21 cellular contexts compared by ENCODE assay signal in the genomic region with DNA sequence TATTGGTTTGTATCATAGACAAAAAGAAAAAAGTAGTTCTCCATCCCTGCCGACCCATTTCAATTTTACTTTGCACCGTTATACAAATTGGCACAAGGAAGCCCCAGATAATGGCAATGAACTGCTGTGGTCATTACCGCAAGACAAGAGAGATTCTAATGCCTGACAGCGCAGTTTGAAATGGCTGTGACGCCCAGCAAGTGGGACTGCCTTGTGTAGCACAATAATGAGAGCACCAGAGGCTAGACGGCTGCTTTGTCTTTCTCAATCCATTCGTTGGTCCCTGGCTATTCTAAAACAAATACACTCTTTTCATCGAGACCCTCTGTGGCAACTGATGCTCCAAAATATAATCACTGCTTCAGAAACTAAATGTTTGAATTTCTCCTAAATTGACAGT.
"Had no signal": no experiment of that assay in that cellular context is flagged by ENCODE, and none has a peak within 500 bp of the region (broad histone marks: within the 10 kb centered on the region; RNA-seq: fewer than 3 reads in every experiment).

No MANE protein-coding gene starts in this region.

- DNase-seq: activated CD4-positive, alpha-beta T cell treated with anti-CD3 and anti-CD28 coated beads, Interleukin-2, amount 10 ng/mL, durations not matched to agents 7 days and 5 days; activated CD4-positive, CD25-positive, alpha-beta regulatory T cell; activated CD8-positive, alpha-beta memory T cell treated with anti-CD3 and anti-CD28 coated beads, Interleukin-2, amount 50 U/mL, for 4 hours; activated CD8-positive, alpha-beta T cell treated with anti-CD3 and anti-CD28 coated beads, Interleukin-2, amount 10 ng/mL, durations not matched to agents 7 days and 5 days; activated effector memory CD4-positive, alpha-beta T cell treated with Interleukin-2 at 50 U/mL for 16 hours; activated naive CD4-positive, alpha-beta T cell treated with anti-CD3 and anti-CD28 coated beads, Interleukin-2, amount 50 U/mL, for 16 hours; activated T-cell treated with anti-CD3 and anti-CD28 coated beads, Interleukin-2, amount 50 U/mL, for 48 hours; adrenal gland; effector CD8-positive, alpha-beta T cell; esophagus squamous epithelium; islet precursor cell; left colon; lower lobe of right lung; natural killer cell; stimulated activated naive CD4-positive, alpha-beta T cell treated with Interleukin-2 at 50 U/mL for 16 hours; T-cell; T-helper 9 cell; thyroid gland had no signal

- H3K9me3 ChIP-seq: adrenal gland, esophagus squamous epithelium, thyroid gland had no signal

- H3K27me3 ChIP-seq: adrenal gland, cardiac muscle cell, esophagus squamous epithelium, hepatocyte, thyroid gland had no signal

- H3K27ac ChIP-seq: adrenal gland, cardiac muscle cell, esophagus squamous epithelium, hepatocyte, lower lobe of right lung had no signal

- H3K36me3 Mint-ChIP-seq: natural killer cell, T-cell had no signal

- H3K4me1 Mint-ChIP-seq: activated CD4-positive, alpha-beta T cell treated with anti-CD3 and anti-CD28 coated beads, Interleukin-2, amount 10 ng/mL, durations not matched to agents 7 days and 5 days; natural killer cell; T-cell had no signal

- H3K27me3 Mint-ChIP-seq: dendritic cell treated with granulocyte-macrophage colony-stimulating factor and Interleukin-4, amounts not matched to agents 40 ng/mL and 50 ng/mL, for 4 days had no signal

- H3K79me2 ChIP-seq: hepatocyte had no signal

- H3K9me3 Mint-ChIP-seq: activated CD4-positive, alpha-beta T cell treated with anti-CD3 and anti-CD28 coated beads, Interleukin-2, amount 10 ng/mL, durations not matched to agents 7 days and 5 days had no signal

- ATAC-seq: activated CD8-positive, alpha-beta T cell treated with anti-CD3 and anti-CD28 coated beads, Interleukin-2, amount 10 ng/mL, durations not matched to agents 7 days and 5 days; left colon; lower lobe of right lung; natural killer cell; T-cell had no signal

- H3K4me3 Mint-ChIP-seq: activated CD4-positive, alpha-beta T cell treated with anti-CD3 and anti-CD28 coated beads, Interleukin-2, amount 10 ng/mL, durations not matched to agents 7 days and 5 days; activated CD8-positive, alpha-beta T cell treated with anti-CD3 and anti-CD28 coated beads, Interleukin-2, amount 10 ng/mL, durations not matched to agents 7 days and 5 days; dendritic cell treated with granulocyte-macrophage colony-stimulating factor and Interleukin-4, amounts not matched to agents 40 ng/mL and 50 ng/mL, for 4 days; natural killer cell; T-cell had no signal

- H3K36me3 ChIP-seq: adrenal gland, cardiac muscle cell, esophagus squamous epithelium, lower lobe of right lung, thyroid gland had no signal

- H2AFZ ChIP-seq: hepatocyte had no signal

- H3K4me2 ChIP-seq: hepatocyte had no signal

- H3K4me3 ChIP-seq: adrenal gland, cardiac muscle cell, esophagus squamous epithelium, hepatocyte, lower lobe of right lung, thyroid gland had no signal

- H3K4me1 ChIP-seq: adrenal gland, esophagus squamous epithelium, lower lobe of right lung had no signal

- H3K27ac Mint-ChIP-seq: activated CD4-positive, alpha-beta T cell treated with anti-CD3 and anti-CD28 coated beads, Interleukin-2, amount 10 ng/mL, durations not matched to agents 7 days and 5 days; activated CD8-positive, alpha-beta T cell treated with anti-CD3 and anti-CD28 coated beads, Interleukin-2, amount 10 ng/mL, durations not matched to agents 7 days and 5 days; dendritic cell treated with granulocyte-macrophage colony-stimulating factor and Interleukin-4, amounts not matched to agents 40 ng/mL and 50 ng/mL, for 4 days; natural killer cell; T-cell had no signal
